In the genomic region with DNA sequence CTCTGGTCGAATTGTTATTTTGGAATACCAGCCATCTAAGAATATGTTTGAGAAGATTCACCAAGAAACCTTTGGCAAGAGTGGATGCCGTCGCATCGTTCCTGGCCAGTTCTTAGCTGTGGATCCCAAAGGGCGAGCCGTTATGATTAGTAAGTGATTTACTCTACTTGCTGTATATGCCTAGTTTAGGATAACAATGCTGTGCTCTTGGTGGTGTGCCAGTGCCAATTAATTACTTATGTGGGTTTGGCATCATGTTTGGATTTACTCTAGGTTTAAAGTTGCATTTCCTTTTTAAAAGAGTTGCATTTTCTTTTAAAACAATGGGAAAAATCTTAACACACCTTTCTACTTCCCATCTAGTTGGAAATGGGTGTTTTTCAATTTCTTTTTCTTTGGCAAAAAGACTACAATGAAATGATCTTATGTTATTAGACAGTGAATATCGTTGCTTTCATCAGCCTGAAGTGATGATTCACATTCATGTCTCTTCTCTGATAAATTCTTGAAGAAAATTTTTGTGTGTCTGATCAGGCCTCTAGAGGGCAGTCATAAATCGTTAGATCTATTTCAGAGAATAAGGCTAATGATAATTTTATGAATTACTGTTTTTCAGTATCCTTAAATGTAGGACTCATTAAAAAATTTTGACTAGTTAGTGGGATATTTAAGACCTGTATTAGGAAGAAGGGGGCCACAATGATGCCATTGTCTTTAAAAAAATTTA, we compare ENCODE assay signal across 8 cellular contexts. TPM values are rescaled to one million over a fixed set of nuclear protein-coding genes. Genes with fewer than 3 reads are reported as not detected.
A peak's percentile ranks its signal among the peaks of the same experiment; 100 is the strongest.
DNase-seq lines count a peak whose midpoint lies in the region; ATAC-seq and TF ChIP-seq lines count a peak whose summit lies in the region.

No MANE protein-coding gene starts in this region.

- H3K4me1 Mint-ChIP-seq in GM23338, result peaks cover 26% of the 10 kb centered on the region

- intact Hi-C loops in sciatic nerve (cut with DNase I), result loop anchor here (10.0 kb wide), 2 partner anchors 46 to 236 kb away; no protein-coding TSS in a partner anchor

- H3K4me1 ChIP-seq in BLaER1 (peaks cover 44% of the 10 kb centered on the region), GM23338 (ENCODE audit: insufficient read depth) (peaks cover 19% of the 10 kb centered on the region)

- H3K27ac Mint-ChIP-seq in GM23338, result no peak overlapping the region

- H3F3A ChIP-seq in GM23338 (replicated peaks; ENCODE audit: low read depth), result peaks cover 55% of the 10 kb centered on the region
- H3F3A ChIP-seq in SU-DHL-6 (ENCODE audit: insufficient read depth), result peaks cover 27% of the 10 kb centered on the region

- H3K27me3 Mint-ChIP-seq in GM23338 (ENCODE audit: insufficient read depth, low read depth, poor library complexity), result peaks cover 14% of the 10 kb centered on the region

- no peak overlapping the region for H3K27ac ChIP-seq in BLaER1
- H3K27ac ChIP-seq in GM23338 (ENCODE audit: low read depth), result no peak overlapping the region
- H3K27ac ChIP-seq in SU-DHL-6 (ENCODE audit: low read depth, low read length), result no peak overlapping the region
- no peak overlapping the region for H3K27ac ChIP-seq in substantia nigra (ENCODE audit: low read depth, low read length, poor library complexity, severe bottlenecking)

- H3K9me2 ChIP-seq in GM23338 (ENCODE audit: insufficient read depth), result no peaks in the 10 kb centered on the region
- H3K9me2 ChIP-seq in SU-DHL-6 (replicated peaks; ENCODE audit: insufficient read depth, low read length), result no peaks in the 10 kb centered on the region

- H3K36me3 ChIP-seq in BLaER1 (peaks cover 83% of the 10 kb centered on the region), GM23338 (ENCODE audit: insufficient read depth) (peaks cover 71% of the 10 kb centered on the region), SU-DHL-6 (ENCODE audit: low read length) (peaks cover 62% of the 10 kb centered on the region)

- no peaks in the 10 kb centered on the region; the same call in 2 of the 3 replicates for H3K9me3 Mint-ChIP-seq in GM23338

- H3K4me3 Mint-ChIP-seq in GM23338, result no peak overlapping the region

- TF ChIP-seq CTCF in GM23338 (conservative IDR thresholded peaks at IDR 0.05; ENCODE audit: low read depth in 2 of 2) (peak in 1 of 2 experiments; percentile 63; a peak in 3 of 4 replicates), SU-DHL-6 (IDR thresholded peaks at IDR 0.05; ENCODE audit: insufficient read depth, low read length, poor library complexity, severe bottlenecking) (peak; percentile 56)

- H3K36me3 Mint-ChIP-seq in GM23338 (ENCODE audit: low read depth), result peaks cover 97% of the 10 kb centered on the region

- H3K79me2 ChIP-seq in GM23338 (replicated peaks; ENCODE audit: insufficient read depth), result peaks cover 100% of the 10 kb centered on the region
- H3K79me2 ChIP-seq in SU-DHL-6 (ENCODE audit: insufficient read depth, low read length), result peaks cover 97% of the 10 kb centered on the region

- H3K4me3 ChIP-seq in BLaER1, result no peak overlapping the region; the same call in 1 of the 2 replicates
- no peak overlapping the region for H3K4me3 ChIP-seq in GM23338
- H3K4me3 ChIP-seq in SU-DHL-6 (ENCODE audit: insufficient read depth, low read length, poor library complexity, severe bottlenecking), result no peak overlapping the region

- H3K9me3 ChIP-seq in BLaER1, result no peaks in the 10 kb centered on the region
- no peaks in the 10 kb centered on the region for H3K9me3 ChIP-seq in SU-DHL-6 (ENCODE audit: insufficient read depth, low read length)

- H2AFZ ChIP-seq in GM23338 (no peak overlapping the region), SU-DHL-6 (ENCODE audit: low read depth, low read length, severe bottlenecking) (no peak overlapping the region)

- ATAC-seq in GM23338, result no peak
- ATAC-seq in sciatic nerve, result peak; percentile 51
- ATAC-seq in HG03439 (IDR thresholded peaks at IDR 0.05; ENCODE audit: unreplicated experiment), result no peak

- H3K4me2 ChIP-seq in BLaER1 (peak overlapping the region; percentile 44), GM23338 (no peak overlapping the region), SU-DHL-6 (ENCODE audit: low read depth, low read length, poor library complexity, severe bottlenecking) (no peak overlapping the region)

- H4K20me1 ChIP-seq in BLaER1 (peaks cover 94% of the 10 kb centered on the region), GM23338 (replicated peaks; ENCODE audit: insufficient read depth) (peaks cover 78% of the 10 kb centered on the region), SU-DHL-6 (ENCODE audit: low read depth, low read length) (peaks cover 56% of the 10 kb centered on the region)

- no peak overlapping the region for H3K9ac ChIP-seq in BLaER1
- no peak overlapping the region for H3K9ac ChIP-seq in SU-DHL-6 (ENCODE audit: low read length)

- DNase-seq in GM23338 (ENCODE audit: low spot score), result peak; percentile 46
- peak; percentile 64 for DNase-seq in fibroblast of gingiva (ENCODE audit: low read depth)
- no peak for DNase-seq in sciatic nerve (ENCODE audit: low spot score)
- DNase-seq in substantia nigra (lab: John Stamatoyannopoulos, UW), result no peak
- DNase-seq in DMS153 treated with DMSO at 0.1 percent for 48 hours (lab: John Stamatoyannopoulos, UW; ENCODE audit: unreplicated experiment), result no peak

- H3K27me3 ChIP-seq in BLaER1 (no peaks in the 10 kb centered on the region), GM23338 (ENCODE audit: insufficient read depth) (no peaks in the 10 kb centered on the region), SU-DHL-6 (ENCODE audit: low read length) (no peaks in the 10 kb centered on the region)

TF ChIP-seq in GM23338, 12 proteins besides CTCF, POLR2A, EP300 and RAD21:
- TF ChIP-seq EZH2phosphoT487 (IDR thresholded peaks at IDR 0.05; ENCODE audit: unreplicated experiment) (peak; percentile 49), ZNF114 (CRISPR knock-in tag; IDR thresholded peaks at IDR 0.05) (no peak)
TF ChIP-seq in GM23338: peak in this region for 1.

RNA-seq across cellular contexts. Expression of gene SF3B3, which starts 5.6 kb away (rescaled TPM):
- 289 and 316 TPM in 2 replicates for total RNA-seq in GM23338 (2014; rRNA removed; shearing (Covaris generic))
- 202 and 203 TPM in 2 replicates for polyA plus RNA-seq in GM23338 (2016; fragmentation: Nextera tagmentation; extraction: Ambion mirVana)
- 207 TPM for total RNA-seq in sciatic nerve

RNA-seq across cellular contexts. Expression of gene COG4, which starts 5.9 kb away (rescaled TPM):
- 38.1 and 46.9 TPM in 2 replicates for total RNA-seq in GM23338 (2014; rRNA removed; shearing (Covaris generic))
- polyA plus RNA-seq in GM23338 (2016; fragmentation: Nextera tagmentation; extraction: Ambion mirVana), result 23.9 and 28.8 TPM in 2 replicates
- 51.0 TPM for total RNA-seq in sciatic nerve

Comparison
In these comparisons a context has a peak if more than half of its experiments do, and no peak if none do; other contexts are left out.
1. DNase-seq: peak in GM23338 (single experiment) and fibroblast of gingiva (single experiment); none in sciatic nerve (single experiment), substantia nigra (0 of 49) and DMS153 treated with DMSO at 0.1 percent for 48 hours (single experiment).